ENCODE assay signal across 10 cellular contexts in the genomic region with DNA sequence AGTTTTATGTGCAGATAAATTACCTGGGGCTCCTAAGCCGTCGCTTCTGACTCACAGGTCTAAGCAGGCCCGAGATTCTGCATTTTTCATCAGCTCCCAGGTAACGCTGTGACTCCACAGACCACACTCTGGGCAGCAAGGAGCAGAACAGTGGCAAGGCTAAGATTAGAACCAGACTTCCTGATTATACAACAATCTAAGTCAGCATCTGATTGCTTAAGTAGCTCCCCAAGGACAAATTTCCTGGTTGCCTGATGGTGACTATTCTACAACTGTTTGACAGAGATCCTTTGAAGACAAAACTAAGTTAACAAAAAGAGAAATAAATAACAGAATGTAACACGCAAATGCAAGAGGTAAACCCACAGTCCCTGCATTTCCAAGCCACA.
A peak's percentile ranks its signal among the peaks of the same experiment; 100 is the strongest.
DNase-seq lines count a peak whose midpoint lies in the region; ATAC-seq, FAIRE-seq and TF ChIP-seq lines count a peak whose summit lies in the region.
"Had no signal": no experiment of that assay in that cellular context is flagged by ENCODE, and none has a peak within 500 bp of the region (broad histone marks: within the 10 kb centered on the region; RNA-seq: fewer than 3 reads in every experiment).

No MANE protein-coding gene starts in this region.

- H3K4me1 ChIP-seq in BLaER1 (peaks cover 24% of the 10 kb centered on the region), SK-N-SH (ENCODE audit: control insufficient read depth in 1 of 2, insufficient read depth in 2 of 2, low read depth in 1 of 2, low read length in 1 of 2) (peaks cover 36 to 54% of the 10 kb centered on the region in 2 experiments), pancreas (peaks cover 16 to 43% (median 17%) of the 10 kb centered on the region in 3 donors)

- H4K20me1 ChIP-seq in BLaER1 (no peaks in the 10 kb centered on the region), SK-N-SH (ENCODE audit: insufficient read depth) (no peaks in the 10 kb centered on the region)

- no peak overlapping the region for H2AFZ ChIP-seq in SK-N-SH (ENCODE audit: low read depth)

- H3K27ac Mint-ChIP-seq in activated CD8-positive, alpha-beta memory T cell treated with anti-CD3 and anti-CD28 coated beads, Interleukin-2, amount 10 ng/mL, durations not matched to agents 7 days and 5 days: no peak overlapping the region

- intact Hi-C loops in pancreas (cut with DNase I): no loop called here

- H3K9me3 Mint-ChIP-seq in activated CD8-positive, alpha-beta memory T cell treated with anti-CD3 and anti-CD28 coated beads, Interleukin-2, amount 10 ng/mL, durations not matched to agents 7 days and 5 days (ENCODE audit: low read depth): no peaks in the 10 kb centered on the region

- peaks cover 4% of the 10 kb centered on the region for H3K36me3 ChIP-seq in BLaER1
- peaks cover 2 to 3% of the 10 kb centered on the region in 2 experiments for H3K36me3 ChIP-seq in SK-N-SH (replicated peaks in 1 of 2; ENCODE audit: control insufficient read depth in 1 of 2, insufficient read depth in 2 of 2, low read length in 1 of 2)
- peaks cover 0 to 1% (median 0%) of the 10 kb centered on the region in 3 donors for H3K36me3 ChIP-seq in pancreas

- peak; percentile 32 for DNase-seq in SK-N-SH
- DNase-seq in fibroblast of peridontal ligament (ENCODE audit: extremely low read depth): peak; percentile 93
- DNase-seq in pancreas: no peak
- no peak for DNase-seq in activated CD8-positive, alpha-beta memory T cell treated with anti-CD3 and anti-CD28 coated beads, Interleukin-2, amount 10 ng/mL, durations not matched to agents 7 days and 5 days
- DNase-seq in iPS-NIHi7 (ENCODE audit: extremely low spot score): no peak
- DNase-seq in hepatic stellate cell (ENCODE audit: low spot score): no peak
- no peak for DNase-seq in activated T-cell treated with anti-CD3 and anti-CD28 coated beads for 4 hours
- DNase-seq: SHP77 treated with DMSO at 0.1 percent for 48 hours; stimulated activated CD4-positive, alpha-beta T cell treated with anti-CD3 and anti-CD28 coated beads, Interleukin-1b, Interleukin-23, amount 100 ng/mL, for 48 hours had no signal

- H3K36me3 Mint-ChIP-seq in activated CD8-positive, alpha-beta memory T cell treated with anti-CD3 and anti-CD28 coated beads, Interleukin-2, amount 10 ng/mL, durations not matched to agents 7 days and 5 days: peaks cover 21% of the 10 kb centered on the region

- H3K9ac ChIP-seq in BLaER1: no peak overlapping the region
- peak overlapping the region; percentile 42 for H3K9ac ChIP-seq in SK-N-SH

- no peak for TF ChIP-seq RAD21 in SK-N-SH (IDR thresholded peaks at IDR 0.05; ENCODE audit: low read length)

- no peaks in the 10 kb centered on the region for H3K27me3 Mint-ChIP-seq in activated CD8-positive, alpha-beta memory T cell treated with anti-CD3 and anti-CD28 coated beads, Interleukin-2, amount 10 ng/mL, durations not matched to agents 7 days and 5 days

- no peak for TF ChIP-seq CTCF in SK-N-SH (IDR thresholded peaks at IDR 0.05)
- TF ChIP-seq CTCF in pancreas (IDR thresholded peaks at IDR 0.05): no peak

- H3K27ac ChIP-seq in BLaER1 (no peak overlapping the region), SK-N-SH (ENCODE audit: low read depth in 2 of 2, low read length in 1 of 2) (peak overlapping the region; percentile 75 to 92), pancreas (peak overlapping the region in 2 of 4 donors; percentile 46 to 51)

- H3K79me2 ChIP-seq in SK-N-SH (ENCODE audit: insufficient read depth): peaks cover 98% of the 10 kb centered on the region

- peak; percentile 21 to 47; a peak in 2 of 4 replicates for TF ChIP-seq EP300 in SK-N-SH (IDR thresholded peaks at IDR 0.05; ENCODE audit: borderline replicate concordance in 1 of 2, low read depth in 1 of 2, low read length in 1 of 2)

- H3K4me1 Mint-ChIP-seq in activated CD8-positive, alpha-beta memory T cell treated with anti-CD3 and anti-CD28 coated beads, Interleukin-2, amount 10 ng/mL, durations not matched to agents 7 days and 5 days: peaks cover 33% of the 10 kb centered on the region

- no peaks in the 10 kb centered on the region for H3K9me2 ChIP-seq in SK-N-SH

- no peak overlapping the region for H3K4me3 Mint-ChIP-seq in activated CD8-positive, alpha-beta memory T cell treated with anti-CD3 and anti-CD28 coated beads, Interleukin-2, amount 10 ng/mL, durations not matched to agents 7 days and 5 days

- H3K4me3 ChIP-seq in BLaER1: no peak overlapping the region
- H3K4me3 ChIP-seq in SK-N-SH (ENCODE audit: low read depth in 2 of 2, low read length in 1 of 2): peak overlapping the region in 1 of 2 experiments; percentile 4; a peak in 1 of 4 replicates
- no peak overlapping the region for H3K4me3 ChIP-seq in pancreas

- FAIRE-seq in pancreas (lab: Jason Lieb, UNC): no peak

- H3K27me3 ChIP-seq in BLaER1 (no peaks in the 10 kb centered on the region), SK-N-SH (ENCODE audit: insufficient read depth) (no peaks in the 10 kb centered on the region), pancreas (no peaks in the 10 kb centered on the region)

- CTCF ChIA-PET in SK-N-SH (lab: Yijun Ruan, JAX): interaction anchor here (0.8 to 2.4 kb wide), 7 partner anchors 8 to 277 kb away, joined by 3 to 11 read pairs (median 6); a partner anchor contains a TSS
- CTCF ChIA-PET in activated CD8-positive, alpha-beta memory T cell treated with anti-CD3 and anti-CD28 coated beads, Interleukin-2, amount 10 ng/mL, durations not matched to agents 7 days and 5 days (lab: Charles Lee): interaction anchor here (0.8 to 4.0 kb wide), 2 partner anchors 30 to 69 kb away, joined by 4 to 24 read pairs; a partner anchor contains a TSS

- peaks cover 48% of the 10 kb centered on the region for H3F3A ChIP-seq in SK-N-SH (replicated peaks; ENCODE audit: insufficient read depth)

- ATAC-seq in pancreas: peak; percentile 26 to 67 (median 62)
- ATAC-seq in activated CD8-positive, alpha-beta memory T cell treated with anti-CD3 and anti-CD28 coated beads, Interleukin-2, amount 10 ng/mL, durations not matched to agents 7 days and 5 days: no peak

- 30% methylated on average over 5 of the region's 5 CpGs for WGBS in SK-N-SH (ENCODE audit: low lambda C conversion rate)
- WGBS in pancreas, 2 donors: 41 to 47% methylated on average over 5 of the region's 5 CpGs

- peaks cover 10% of the 10 kb centered on the region; the same call in 1 of the 2 replicates for H3K9me3 ChIP-seq in BLaER1
- no peaks in the 10 kb centered on the region for H3K9me3 ChIP-seq in SK-N-SH
- no peaks in the 10 kb centered on the region for H3K9me3 ChIP-seq in pancreas

- POLR2A ChIA-PET in SK-N-SH (lab: Yijun Ruan, JAX): no interaction called here

- H3K4me2 ChIP-seq in BLaER1 (peak overlapping the region; percentile 27; the same call in 1 of the 2 replicates), SK-N-SH (peak overlapping the region; percentile 41)

TF ChIP-seq in SK-N-SH, 30 proteins besides CTCF, POLR2A, EP300 and RAD21 (continues in another document):
- TF ChIP-seq ELF1 (IDR thresholded peaks at IDR 0.05) (no peak), POLR2AphosphoS5 (IDR thresholded peaks at IDR 0.05; ENCODE audit: low read depth, low read length) (peak; percentile 61), NFIC (IDR thresholded peaks at IDR 0.05; ENCODE audit: borderline replicate concordance) (no peak; the same call in 1 of the 2 replicates), NRF1 (IDR thresholded peaks at IDR 0.05; ENCODE audit: low read depth, low read length) (no peak), TAF1 (IDR thresholded peaks at IDR 0.05; ENCODE audit: borderline replicate concordance, low read depth, low read length) (no peak), YY1 (IDR thresholded peaks at IDR 0.05; ENCODE audit: low read depth) (no peak), MXI1 (IDR thresholded peaks at IDR 0.05; ENCODE audit: low read depth, low read length) (peak; percentile 35; the same call in 1 of the 2 replicates)
- TF ChIP-seq, protein P1, sequence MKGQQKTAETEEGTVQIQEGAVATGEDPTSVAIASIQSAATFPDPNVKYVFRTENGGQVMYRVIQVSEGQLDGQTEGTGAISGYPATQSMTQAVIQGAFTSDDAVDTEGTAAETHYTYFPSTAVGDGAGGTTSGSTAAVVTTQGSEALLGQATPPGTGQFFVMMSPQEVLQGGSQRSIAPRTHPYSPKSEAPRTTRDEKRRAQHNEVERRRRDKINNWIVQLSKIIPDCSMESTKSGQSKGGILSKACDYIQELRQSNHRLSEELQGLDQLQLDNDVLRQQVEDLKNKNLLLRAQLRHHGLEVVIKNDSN (IDR thresholded peaks at IDR 0.05; ENCODE audit: borderline replicate concordance, low read depth): no peak
- TF ChIP-seq, protein P2, sequence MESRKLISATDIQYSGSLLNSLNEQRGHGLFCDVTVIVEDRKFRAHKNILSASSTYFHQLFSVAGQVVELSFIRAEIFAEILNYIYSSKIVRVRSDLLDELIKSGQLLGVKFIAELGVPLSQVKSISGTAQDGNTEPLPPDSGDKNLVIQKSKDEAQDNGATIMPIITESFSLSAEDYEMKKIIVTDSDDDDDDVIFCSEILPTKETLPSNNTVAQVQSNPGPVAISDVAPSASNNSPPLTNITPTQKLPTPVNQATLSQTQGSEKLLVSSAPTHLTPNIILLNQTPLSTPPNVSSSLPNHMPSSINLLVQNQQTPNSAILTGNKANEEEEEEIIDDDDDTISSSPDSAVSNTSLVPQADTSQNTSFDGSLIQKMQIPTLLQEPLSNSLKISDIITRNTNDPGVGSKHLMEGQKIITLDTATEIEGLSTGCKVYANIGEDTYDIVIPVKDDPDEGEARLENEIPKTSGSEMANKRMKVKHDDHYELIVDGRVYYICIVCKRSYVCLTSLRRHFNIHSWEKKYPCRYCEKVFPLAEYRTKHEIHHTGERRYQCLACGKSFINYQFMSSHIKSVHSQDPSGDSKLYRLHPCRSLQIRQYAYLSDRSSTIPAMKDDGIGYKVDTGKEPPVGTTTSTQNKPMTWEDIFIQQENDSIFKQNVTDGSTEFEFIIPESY (IDR thresholded peaks at IDR 0.05; ENCODE audit: borderline replicate concordance, low read depth): no peak
- TF ChIP-seq, protein P3, sequence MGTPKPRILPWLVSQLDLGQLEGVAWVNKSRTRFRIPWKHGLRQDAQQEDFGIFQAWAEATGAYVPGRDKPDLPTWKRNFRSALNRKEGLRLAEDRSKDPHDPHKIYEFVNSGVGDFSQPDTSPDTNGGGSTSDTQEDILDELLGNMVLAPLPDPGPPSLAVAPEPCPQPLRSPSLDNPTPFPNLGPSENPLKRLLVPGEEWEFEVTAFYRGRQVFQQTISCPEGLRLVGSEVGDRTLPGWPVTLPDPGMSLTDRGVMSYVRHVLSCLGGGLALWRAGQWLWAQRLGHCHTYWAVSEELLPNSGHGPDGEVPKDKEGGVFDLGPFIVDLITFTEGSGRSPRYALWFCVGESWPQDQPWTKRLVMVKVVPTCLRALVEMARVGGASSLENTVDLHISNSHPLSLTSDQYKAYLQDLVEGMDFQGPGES (IDR thresholded peaks at IDR 0.05; ENCODE audit: low read depth, low read length): no peak

Comparison
In these comparisons a context has a peak if more than half of its experiments do, and no peak if none do; other contexts are left out.
1. DNase-seq: peak in SK-N-SH (single experiment) and fibroblast of peridontal ligament (single experiment); none in pancreas (0 of 6), activated CD8-positive, alpha-beta memory T cell treated with anti-CD3 and anti-CD28 coated beads, Interleukin-2, amount 10 ng/mL, durations not matched to agents 7 days and 5 days (single experiment), iPS-NIHi7 (single experiment), hepatic stellate cell (single experiment) and activated T-cell treated with anti-CD3 and anti-CD28 coated beads for 4 hours (single experiment).